9 cellular contexts compared by ENCODE assay signal in the genomic region with DNA sequence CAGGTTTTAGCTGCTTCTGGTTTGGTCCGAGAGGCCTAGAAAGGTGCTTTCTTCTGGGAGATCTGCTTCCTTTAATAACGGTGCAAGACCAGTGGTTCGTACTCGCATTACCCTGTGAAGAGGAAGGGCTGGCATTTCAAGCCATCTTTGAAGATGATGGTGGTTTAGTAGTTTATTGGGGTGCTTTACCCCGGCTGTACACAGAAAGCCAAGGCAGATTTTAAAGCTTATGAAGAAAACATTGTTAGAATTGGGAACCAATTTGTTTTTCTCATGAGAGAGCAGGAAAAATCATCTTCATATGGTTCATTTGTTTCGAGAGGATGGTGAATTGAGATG. TPM values are rescaled to one million over a fixed set of nuclear protein-coding genes. Genes with fewer than 3 reads are reported as not detected.
A peak's percentile ranks its signal among the peaks of the same experiment; 100 is the strongest.
DNase-seq lines count a peak whose midpoint lies in the region; ATAC-seq, FAIRE-seq and TF ChIP-seq lines count a peak whose summit lies in the region.
"Had no signal": no experiment of that assay in that cellular context is flagged by ENCODE, and none has a peak within 500 bp of the region (broad histone marks: within the 10 kb centered on the region; RNA-seq: fewer than 3 reads in every experiment).

No MANE protein-coding gene starts in this region.

- no peaks in the 10 kb centered on the region for H3K9me3 Mint-ChIP-seq in mesothelial cell of epicardium

- ATAC-seq in HepG2: no peak
- ATAC-seq in right lobe of liver: no peak
- ATAC-seq in HG02588 (IDR thresholded peaks at IDR 0.05; ENCODE audit: unreplicated experiment): no peak

- H3K27ac ChIP-seq in HepG2 (ENCODE audit: extremely low read length, insufficient read depth, low read length) (no peak overlapping the region), right lobe of liver (no peak overlapping the region), adrenal gland (peak overlapping the region in 3 of 5 donors; percentile 78 to 95 (median 92))

- TF ChIP-seq RAD21 in HepG2 (CRISPR knock-in tag; IDR thresholded peaks at IDR 0.05): no peak

- in situ Hi-C loops in HepG2 (cut with HindIII; ENCODE audit: extremely low pct_ligation_motif_present, low pct_unique_long_range_greater_than_20kb): loop anchor here (5.0 to 10.0 kb wide), 5 partner anchors 170 to 972 kb away; no protein-coding TSS in a partner anchor

- peaks cover 14% of the 10 kb centered on the region for H3K36me3 Mint-ChIP-seq in mesothelial cell of epicardium

- peak overlapping the region; percentile 96 for H3K27ac Mint-ChIP-seq in mesothelial cell of epicardium

- H4K20me1 ChIP-seq in HepG2 (ENCODE audit: insufficient read depth, low read length): no peaks in the 10 kb centered on the region; the same call in 1 of the 2 replicates

- POLR2A ChIA-PET in HepG2 (lab: Yijun Ruan, JAX): interaction anchor here (0.9 to 1.5 kb wide), 3 partner anchors 262 to 404 kb away, joined by 3 to 5 read pairs (median 4); partner anchors contain the start of gene PARP11

- WGBS in HepG2 (ENCODE audit: low lambda C conversion rate): 20% methylated on average over 6 of the region's 6 CpGs
- WGBS in right lobe of liver (ENCODE audit: insufficient coverage, low coverage, low lambda C conversion rate, missing lambda C conversion rate): 22% methylated on average over 6 of the region's 6 CpGs
- WGBS in adrenal gland, 4 donors: 22 to 28% (median 26%) methylated on average over 6 of the region's 6 CpGs

- H3K9me3 ChIP-seq in HepG2 (ENCODE audit: low read length) (no peaks in the 10 kb centered on the region), right lobe of liver (no peaks in the 10 kb centered on the region), adrenal gland (replicated peaks in 1 of 3) (no peaks in the 10 kb centered on the region)

- no TSS peak for BruUV-seq in HepG2 (replicated peaks; lab: Mats Ljungman, UMichigan)

- H3K27me3 ChIP-seq in HepG2 (ENCODE audit: control insufficient read depth in 1 of 2, insufficient read depth in 2 of 2, low read length in 2 of 2) (peaks cover 21 to 70% of the 10 kb centered on the region in 2 experiments), right lobe of liver (peaks cover 0 to 23% of the 10 kb centered on the region in 2 donors), adrenal gland (no peaks in the 10 kb centered on the region)

- H3K4me1 ChIP-seq in HepG2 (ENCODE audit: insufficient read depth, low read length): peaks cover 47% of the 10 kb centered on the region
- H3K4me1 ChIP-seq in right lobe of liver: peaks cover 0 to 27% (median 0%) of the 10 kb centered on the region in 4 donors
- H3K4me1 ChIP-seq in adrenal gland (replicated peaks in 1 of 2): peaks cover 68 to 70% of the 10 kb centered on the region in 2 donors

- no peak for TF ChIP-seq EP300 in HepG2 (IDR thresholded peaks at IDR 0.05; ENCODE audit: low read depth in 2 of 2, low read length in 2 of 2)
- no peak for TF ChIP-seq EP300 in HepG2 (CRISPR knock-in tag; IDR thresholded peaks at IDR 0.05; ENCODE audit: borderline replicate concordance)

- no peak overlapping the region for H2AFZ ChIP-seq in HepG2 (ENCODE audit: low read length)

- H3K36me3 ChIP-seq in HepG2 (replicated peaks in 1 of 2; ENCODE audit: control insufficient read depth in 1 of 2, insufficient read depth in 2 of 2, low read length in 2 of 2): no peaks in the 10 kb centered on the region
- H3K36me3 ChIP-seq in right lobe of liver: no peaks in the 10 kb centered on the region
- peaks cover 0 to 50% of the 10 kb centered on the region in 2 donors for H3K36me3 ChIP-seq in adrenal gland (replicated peaks in 1 of 2)

- no peak for DNase-seq in HepG2 (ENCODE audit: low spot score)
- no peak for DNase-seq in right lobe of liver
- no peak for DNase-seq in adrenal gland
- no peak for DNase-seq in mesothelial cell of epicardium (ENCODE audit: low spot score in 2 of 2, unreplicated experiment in 2 of 2)
- no peak for DNase-seq in A172 (ENCODE audit: low spot score)
- DNase-seq in NCI-H2196 (lab: John Stamatoyannopoulos, UW; ENCODE audit: unreplicated experiment): no peak
- DNase-seq in DMS53 (lab: John Stamatoyannopoulos, UW): no peak

- H3K4me3 Mint-ChIP-seq in mesothelial cell of epicardium: peak overlapping the region; percentile 91

- intact Hi-C loops in HepG2 (cut with micrococcal nuclease; ENCODE audit: unreplicated experiment) (loop anchor here (1.0 to 5.0 kb wide), 4 partner anchors 170 to 392 kb away; no protein-coding TSS in a partner anchor), right lobe of liver (cut with DNase I) (loop anchor here in 1 of 2 donors (10.0 kb wide), 3 partner anchors 162 to 982 kb away; no protein-coding TSS in a partner anchor), adrenal gland (cut with DNase I) (loop anchor here (5.0 to 10.0 kb wide), 4 partner anchors 170 to 282 kb away; no protein-coding TSS in a partner anchor)

- H3K4me1 Mint-ChIP-seq in mesothelial cell of epicardium: peaks cover 66% of the 10 kb centered on the region

- FAIRE-seq in HepG2 (lab: Jason Lieb, UNC): no peak
- FAIRE-seq: H54 had no signal

- peak overlapping the region; percentile 53 for H3K4me2 ChIP-seq in HepG2 (ENCODE audit: low read depth, low read length)

- H3K9ac ChIP-seq in HepG2 (ENCODE audit: insufficient read depth, low read depth, low read length): no peak overlapping the region

- H3K4me3 ChIP-seq in HepG2 (replicated peaks in 1 of 3; ENCODE audit: insufficient read depth in 1 of 3, low read depth in 2 of 3, low read length in 3 of 3): no peak overlapping the region
- H3K4me3 ChIP-seq in right lobe of liver: no peak overlapping the region
- peak overlapping the region in 1 of 4 donors; percentile 6 for H3K4me3 ChIP-seq in adrenal gland

- TF ChIP-seq CTCF in HepG2 (CRISPR knock-in tag; IDR thresholded peaks at IDR 0.05) (no peak), right lobe of liver (IDR thresholded peaks at IDR 0.05) (no peak), adrenal gland (IDR thresholded peaks at IDR 0.05) (peak in 2 of 6 experiments; percentile 15 to 48), mesothelial cell of epicardium (IDR thresholded peaks at IDR 0.05; ENCODE audit: unreplicated experiment) (peak; percentile 57)

- H3K79me2 ChIP-seq in HepG2 (ENCODE audit: insufficient read depth, low read length): no peaks in the 10 kb centered on the region

- no peaks in the 10 kb centered on the region for H3K27me3 Mint-ChIP-seq in mesothelial cell of epicardium (ENCODE audit: low read depth)

- no peak for TF ChIP-seq POLR2A in HepG2 (IDR thresholded peaks at IDR 0.05; ENCODE audit: insufficient read depth in 1 of 2, low read depth in 2 of 2, low read length in 2 of 2)
- no peak for TF ChIP-seq POLR2A in right lobe of liver (IDR thresholded peaks at IDR 0.05)
- no peak for TF ChIP-seq POLR2A in adrenal gland (IDR thresholded peaks at IDR 0.05)

- CTCF ChIA-PET in HepG2 (lab: Yijun Ruan, JAX; ENCODE audit: low intra/inter-chr PET ratio, low total read pairs): interaction anchor here (0.7 to 1.7 kb wide), 7 partner anchors 30 to 978 kb away, joined by 3 to 20 read pairs (median 5); no protein-coding TSS in a partner anchor

RNA-seq across cellular contexts. Expression of gene CCND2, which starts 3.6 kb away (rescaled TPM):
- total RNA-seq in HepG2 (2016; rRNA removed; fragmentation: Illumina TruSeq; extraction: Trizol) (1.1 and 1.4 TPM in 2 replicates), right lobe of liver (1 to 10 TPM; 1.1 to 6.2 (median 1.5) TPM), adrenal gland (100 to 1,000 TPM; 213 to 428 (median 259) TPM), mesothelial cell of epicardium (393 to 412 TPM (median 404 TPM) in 3 replicates)
- 0.09 and 0.20 TPM in 2 replicates for total RNA-seq in HepG2 (2016; cell fraction: cytosol; rRNA removed; fragmentation: Illumina TruSeq; extraction: Trizol; ENCODE audit: low read depth)
- total RNA-seq in HepG2 (2016; cell fraction: insoluble cytoplasmic fraction; rRNA removed; fragmentation: Illumina TruSeq; extraction: Trizol): 1.1 and 1.3 TPM in 2 replicates
- 0.28 and 0.34 TPM in 2 replicates for total RNA-seq in HepG2 (2016; cell fraction: membrane; rRNA removed; fragmentation: Illumina TruSeq; extraction: Trizol)
- total RNA-seq in HepG2 (2016; cell fraction: nucleus; rRNA removed; fragmentation: Illumina TruSeq; extraction: Trizol): 1.3 and 1.4 TPM in 2 replicates
- polyA plus RNA-seq in HepG2 (2011; rRNA removed) (0.61 and 0.90 TPM in 2 replicates), adrenal gland (10 to 100 TPM; 28.4 to 53.9 (median 47.4) TPM)
- 0.34 and 0.68 TPM in 2 replicates for polyA plus RNA-seq in HepG2 (2011; cell fraction: cytosol; rRNA removed)
- polyA plus RNA-seq in HepG2 (2011; cell fraction: nucleus; rRNA removed): 1.3 and 1.6 TPM in 2 replicates
- polyA plus RNA-seq in HepG2 (2012): 0.36 and 0.44 TPM in 2 replicates
- 0.06 and 0.07 TPM in 2 replicates for polyA plus RNA-seq in HepG2 (2016; cell fraction: cytosol; fragmentation: Illumina TruSeq; extraction: Trizol; ENCODE audit: low read depth)
- 0.34 and 0.55 TPM in 2 replicates for polyA plus RNA-seq in HepG2 (2016; cell fraction: insoluble cytoplasmic fraction; fragmentation: Illumina TruSeq; extraction: Trizol; ENCODE audit: low read depth)
- polyA plus RNA-seq in HepG2 (2016; cell fraction: membrane; fragmentation: Illumina TruSeq; extraction: Trizol; ENCODE audit: low read depth): 0.05 and 0.07 TPM in 2 replicates
- polyA plus RNA-seq in HepG2 (2016; cell fraction: nucleus; fragmentation: Illumina TruSeq; extraction: Trizol; ENCODE audit: insufficient read depth, low read depth): 0.85 and 1.2 TPM in 2 replicates
- polyA minus RNA-seq in HepG2 (2011; rRNA and poly(A)+ RNA removed; ENCODE audit: low replicate concordance): 2.3 and 2.5 TPM in 2 replicates
- polyA minus RNA-seq in HepG2 (2011; cell fraction: cytosol; rRNA and poly(A)+ RNA removed): 1.4 and 2.3 TPM in 2 replicates
- 1.3 and 2.0 TPM in 2 replicates for polyA minus RNA-seq in HepG2 (2011; cell fraction: nucleus; rRNA and poly(A)+ RNA removed)
- not detected in 2 replicates for total RNA-seq in A172 (2014; rRNA removed; shearing (Covaris generic))

RNA-seq across cellular contexts. Expression of gene TIGAR, which starts 43.8 kb away (rescaled TPM):
- total RNA-seq in HepG2 (2016; rRNA removed; fragmentation: Illumina TruSeq; extraction: Trizol) (21.8 and 41.3 TPM in 2 replicates), right lobe of liver (1 to 10 TPM; 4.0 to 9.1 (median 5.1) TPM), adrenal gland (10 to 100 TPM in 5 of 8 donors, 1 to 10 TPM in 3; 2.5 to 20.5 (median 11.9) TPM), mesothelial cell of epicardium (16.7 to 22.1 TPM (median 21.0 TPM) in 3 replicates)
- 3.2 and 3.9 TPM in 2 replicates for total RNA-seq in HepG2 (2016; cell fraction: cytosol; rRNA removed; fragmentation: Illumina TruSeq; extraction: Trizol; ENCODE audit: low read depth)
- 19.7 and 41.8 TPM in 2 replicates for total RNA-seq in HepG2 (2016; cell fraction: insoluble cytoplasmic fraction; rRNA removed; fragmentation: Illumina TruSeq; extraction: Trizol)
- total RNA-seq in HepG2 (2016; cell fraction: membrane; rRNA removed; fragmentation: Illumina TruSeq; extraction: Trizol): 7.2 and 8.4 TPM in 2 replicates
- 8.8 and 9.1 TPM in 2 replicates for total RNA-seq in HepG2 (2016; cell fraction: nucleus; rRNA removed; fragmentation: Illumina TruSeq; extraction: Trizol)
- polyA plus RNA-seq in HepG2 (2011; rRNA removed) (2.6 and 3.2 TPM in 2 replicates), adrenal gland (10 to 100 TPM in 1 of 3 donors, 1 to 10 TPM in 2; 2.5 to 28.2 (median 5.1) TPM)
- 1.2 and 2.6 TPM in 2 replicates for polyA plus RNA-seq in HepG2 (2011; cell fraction: cytosol; rRNA removed)
- polyA plus RNA-seq in HepG2 (2011; cell fraction: nucleus; rRNA removed): 0.39 and 0.83 TPM in 2 replicates
- polyA plus RNA-seq in HepG2 (2012): 3.9 and 5.6 TPM in 2 replicates
- polyA plus RNA-seq in HepG2 (2016; cell fraction: cytosol; fragmentation: Illumina TruSeq; extraction: Trizol; ENCODE audit: low read depth): 3.0 and 3.7 TPM in 2 replicates
- polyA plus RNA-seq in HepG2 (2016; cell fraction: insoluble cytoplasmic fraction; fragmentation: Illumina TruSeq; extraction: Trizol; ENCODE audit: low read depth): 43.8 and 46.1 TPM in 2 replicates
- 5.4 and 6.3 TPM in 2 replicates for polyA plus RNA-seq in HepG2 (2016; cell fraction: membrane; fragmentation: Illumina TruSeq; extraction: Trizol; ENCODE audit: low read depth)
- polyA plus RNA-seq in HepG2 (2016; cell fraction: nucleus; fragmentation: Illumina TruSeq; extraction: Trizol; ENCODE audit: insufficient read depth, low read depth): 14.8 and 16.6 TPM in 2 replicates
- polyA minus RNA-seq in HepG2 (2011; rRNA and poly(A)+ RNA removed; ENCODE audit: low replicate concordance): 0.30 and 1.3 TPM in 2 replicates
- polyA minus RNA-seq in HepG2 (2011; cell fraction: cytosol; rRNA and poly(A)+ RNA removed): 2.0 and 2.2 TPM in 2 replicates
- 1.9 and 2.7 TPM in 2 replicates for polyA minus RNA-seq in HepG2 (2011; cell fraction: nucleus; rRNA and poly(A)+ RNA removed)
- total RNA-seq in A172 (2014; rRNA removed; shearing (Covaris generic)): 8.8 and 8.9 TPM in 2 replicates

Comparison
In these comparisons a context has a peak if more than half of its experiments do, and no peak if none do; other contexts are left out.
1. H3K27ac ChIP-seq: peak in adrenal gland (3 of 5); none in HepG2 (single experiment) and right lobe of liver (0 of 3).
2. RNA of gene CCND2, which starts 3.6 kb away (total RNA-seq): 393 to 412 TPM in mesothelial cell of epicardium and 213 to 428 TPM in adrenal gland; 1.1 to 6.2 TPM in right lobe of liver, 0.09 to 1.4 TPM in HepG2 and not detected in A172; every median in the first group is over 10 times any median in the second.